In the genomic region with DNA sequence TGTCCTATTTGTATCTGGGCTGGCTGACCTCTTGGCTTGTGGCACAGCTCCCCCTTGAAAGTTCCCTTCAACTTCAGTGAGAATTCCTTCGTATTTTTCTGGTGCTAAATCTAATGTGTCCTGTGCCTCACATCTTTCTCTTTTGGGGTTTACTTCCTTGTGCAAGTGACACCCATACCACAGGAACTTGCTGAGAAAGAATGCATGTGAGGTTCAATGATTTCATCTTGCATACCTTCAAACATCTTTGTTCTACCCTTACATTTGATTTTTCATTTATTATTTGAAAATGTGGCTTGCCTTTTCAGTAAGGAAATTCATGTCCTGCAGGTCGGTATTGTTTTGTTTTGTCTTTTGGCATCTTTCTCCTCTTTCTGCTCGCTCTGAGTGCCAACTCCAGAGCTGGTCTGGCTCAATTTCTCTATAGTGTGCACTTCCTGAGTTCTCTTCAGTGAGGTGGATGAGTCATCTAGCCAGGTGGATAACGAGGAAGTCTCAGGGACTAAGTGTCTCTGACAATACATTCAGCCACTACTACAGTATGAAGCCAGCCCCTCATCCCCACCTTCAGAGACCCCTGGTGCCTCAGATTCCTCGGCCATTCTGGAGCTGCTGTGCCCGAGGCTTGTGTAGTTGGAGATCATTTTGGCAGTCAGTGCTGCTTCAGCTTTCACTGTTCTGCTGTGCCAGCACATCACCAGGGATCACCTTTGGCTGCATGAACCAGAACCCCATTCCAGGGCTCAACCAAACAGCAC, we compare ENCODE assay signal across 2 cellular contexts.
A peak's percentile ranks its signal among the peaks of the same experiment; 100 is the strongest.
TF ChIP-seq lines count a peak whose summit lies in the region.

No MANE protein-coding gene starts in this region.

TF ChIP-seq in K562, 482 proteins besides CTCF, POLR2A, EP300 and RAD21 (continued from another document):
- peak; percentile 0 for TF ChIP-seq RBM25 (IDR thresholded peaks at IDR 0.05; ENCODE audit: low read depth, low read length, severe bottlenecking)
- TF ChIP-seq, protein P1, sequence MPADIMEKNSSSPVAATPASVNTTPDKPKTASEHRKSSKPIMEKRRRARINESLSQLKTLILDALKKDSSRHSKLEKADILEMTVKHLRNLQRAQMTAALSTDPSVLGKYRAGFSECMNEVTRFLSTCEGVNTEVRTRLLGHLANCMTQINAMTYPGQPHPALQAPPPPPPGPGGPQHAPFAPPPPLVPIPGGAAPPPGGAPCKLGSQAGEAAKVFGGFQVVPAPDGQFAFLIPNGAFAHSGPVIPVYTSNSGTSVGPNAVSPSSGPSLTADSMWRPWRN (IDR thresholded peaks at IDR 0.05; ENCODE audit: low read depth) = no peak

TF ChIP-seq in WTC11, 78 proteins besides CTCF, POLR2A, EP300 and RAD21 (continued from another document):
- no peak for TF ChIP-seq MLX (CRISPR knock-in tag; IDR thresholded peaks at IDR 0.05)
- TF ChIP-seq RELA (CRISPR knock-in tag; IDR thresholded peaks at IDR 0.05; ENCODE audit: borderline replicate concordance) = no peak
- no peak for TF ChIP-seq OVOL2 (CRISPR knock-in tag; IDR thresholded peaks at IDR 0.05; ENCODE audit: borderline replicate concordance)
- TF ChIP-seq NR2C2 (CRISPR knock-in tag; IDR thresholded peaks at IDR 0.05) = no peak
- no peak for TF ChIP-seq GRHL2 (CRISPR knock-in tag; IDR thresholded peaks at IDR 0.05; ENCODE audit: insufficient replicate concordance, severe bottlenecking)
- TF ChIP-seq KAT7 (CRISPR knock-in tag; IDR thresholded peaks at IDR 0.05; ENCODE audit: borderline replicate concordance) = no peak
- no peak for TF ChIP-seq FOXP1 (CRISPR knock-in tag; IDR thresholded peaks at IDR 0.05; ENCODE audit: borderline replicate concordance)
- no peak for TF ChIP-seq ATF1 (CRISPR knock-in tag; IDR thresholded peaks at IDR 0.05)
- TF ChIP-seq CBFB (CRISPR knock-in tag; IDR thresholded peaks at IDR 0.05; ENCODE audit: low read depth) = no peak
- TF ChIP-seq ZNF121 (CRISPR knock-in tag; IDR thresholded peaks at IDR 0.05) = no peak
- no peak for TF ChIP-seq ATF3 (CRISPR knock-in tag; conservative IDR thresholded peaks at IDR 0.05)
- no peak for TF ChIP-seq NFATC4 (CRISPR knock-in tag; IDR thresholded peaks at IDR 0.05)
- no peak for TF ChIP-seq ESRRA (CRISPR knock-in tag; IDR thresholded peaks at IDR 0.05; ENCODE audit: borderline replicate concordance)
- no peak for TF ChIP-seq ZNF423 (CRISPR knock-in tag; IDR thresholded peaks at IDR 0.05)
- TF ChIP-seq, protein P2, sequence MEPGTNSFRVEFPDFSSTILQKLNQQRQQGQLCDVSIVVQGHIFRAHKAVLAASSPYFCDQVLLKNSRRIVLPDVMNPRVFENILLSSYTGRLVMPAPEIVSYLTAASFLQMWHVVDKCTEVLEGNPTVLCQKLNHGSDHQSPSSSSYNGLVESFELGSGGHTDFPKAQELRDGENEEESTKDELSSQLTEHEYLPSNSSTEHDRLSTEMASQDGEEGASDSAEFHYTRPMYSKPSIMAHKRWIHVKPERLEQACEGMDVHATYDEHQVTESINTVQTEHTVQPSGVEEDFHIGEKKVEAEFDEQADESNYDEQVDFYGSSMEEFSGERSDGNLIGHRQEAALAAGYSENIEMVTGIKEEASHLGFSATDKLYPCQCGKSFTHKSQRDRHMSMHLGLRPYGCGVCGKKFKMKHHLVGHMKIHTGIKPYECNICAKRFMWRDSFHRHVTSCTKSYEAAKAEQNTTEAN (CRISPR knock-in tag; IDR thresholded peaks at IDR 0.05) = no peak
- no peak for TF ChIP-seq NR1H2 (CRISPR knock-in tag; IDR thresholded peaks at IDR 0.05)
- TF ChIP-seq MXD4 (CRISPR knock-in tag; IDR thresholded peaks at IDR 0.05; ENCODE audit: borderline replicate concordance) = no peak
